ENCODE assay signal across 8 cellular contexts in the genomic region with DNA sequence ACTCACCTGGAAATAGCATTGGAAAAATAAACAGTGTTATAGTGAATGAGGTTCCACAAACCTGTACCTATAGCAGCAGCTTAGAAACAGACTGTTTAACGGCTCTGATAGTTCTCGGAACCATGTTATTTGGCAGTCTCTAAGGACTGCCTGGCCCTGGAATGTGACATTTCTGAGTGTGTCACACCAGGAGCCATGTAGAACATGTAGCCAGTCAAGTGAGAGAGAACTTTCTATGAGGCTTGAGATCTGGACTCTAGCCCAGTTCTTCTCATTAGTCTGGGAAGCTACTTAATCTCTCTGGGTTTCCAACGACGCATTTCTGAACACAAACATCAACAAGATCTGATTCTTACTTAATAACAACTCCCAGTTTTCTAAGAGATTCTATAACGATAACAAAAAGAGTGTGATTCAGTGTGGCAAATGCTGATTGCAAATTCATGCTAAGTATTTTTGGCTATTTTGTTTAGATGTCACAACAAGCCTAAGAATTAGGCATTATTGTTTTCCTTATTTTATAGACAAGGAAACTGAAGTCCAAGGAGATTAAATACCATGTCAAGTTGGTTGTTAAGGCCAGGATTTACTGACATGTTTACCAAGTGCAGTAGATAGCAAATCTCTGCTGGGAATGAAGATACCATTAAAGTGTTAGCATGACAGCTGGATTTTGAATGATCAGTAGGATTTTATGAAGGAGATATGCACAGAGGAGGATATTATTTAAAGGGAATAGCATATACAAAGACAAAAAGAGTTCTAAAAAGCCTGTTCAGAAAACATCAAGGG. TPM values are rescaled to one million over a fixed set of nuclear protein-coding genes. Genes with fewer than 3 reads are reported as not detected.
DNase-seq lines count a peak whose midpoint lies in the region; ATAC-seq and TF ChIP-seq lines count a peak whose summit lies in the region.

No MANE protein-coding gene starts in this region.

- no peak for TF ChIP-seq RAD21 in neural cell (conservative IDR thresholded peaks at IDR 0.05)

- no peaks in the 10 kb centered on the region for H3F3A ChIP-seq in neural cell (ENCODE audit: insufficient read depth, low read length, poor library complexity, severe bottlenecking)

- ATAC-seq in CD4-positive, CD25-positive, alpha-beta regulatory T cell (ENCODE audit: low read depth in 2 of 2): no peak

- H3K9me2 ChIP-seq in neural cell (ENCODE audit: insufficient read depth, low read length): no peaks in the 10 kb centered on the region

- H3K9me3 Mint-ChIP-seq in CD4-positive, CD25-positive, alpha-beta regulatory T cell: no peaks in the 10 kb centered on the region

- H2AFZ ChIP-seq in neural cell (ENCODE audit: low read depth, low read length): no peak overlapping the region

- no peaks in the 10 kb centered on the region for H4K20me1 ChIP-seq in neural cell (ENCODE audit: insufficient read depth)

- H3K4me1 ChIP-seq in CD4-positive, CD25-positive, alpha-beta regulatory T cell (ENCODE audit: control insufficient read depth, insufficient read depth, low read length, poor library complexity, severe bottlenecking): peaks cover 89% of the 10 kb centered on the region
- H3K4me1 ChIP-seq in Peyer's patch: peaks cover 0 to 42% (median 2%) of the 10 kb centered on the region in 4 donors

- no peak for TF ChIP-seq POLR2A in Peyer's patch (IDR thresholded peaks at IDR 0.05)

- H3K27me3 Mint-ChIP-seq in CD4-positive, CD25-positive, alpha-beta regulatory T cell: no peaks in the 10 kb centered on the region

- H3K4me3 ChIP-seq in CD4-positive, CD25-positive, alpha-beta regulatory T cell (ENCODE audit: low read depth, low read length): peak overlapping the region; percentile 46
- H3K4me3 ChIP-seq in Peyer's patch (no peak overlapping the region), fibroblast of mammary gland (ENCODE audit: control insufficient read depth, low read depth, low read length) (no peak overlapping the region), neural cell (ENCODE audit: low read length) (no peak overlapping the region)

- DNase-seq in CD4-positive, CD25-positive, alpha-beta regulatory T cell: no peak
- DNase-seq in Peyer's patch (no peak), fibroblast of mammary gland (ENCODE audit: low read depth) (peak; percentile 84), NCI-H1092 treated with DMSO at 0.1 percent for 48 hours (lab: John Stamatoyannopoulos, UW) (no peak), NCI-H510A treated with DMSO at 0.1 percent for 48 hours (lab: John Stamatoyannopoulos, UW) (no peak), CD1c-positive myeloid dendritic cell (ENCODE audit: extremely low spot score) (no peak)
- no peak for DNase-seq in stimulated activated CD4-positive, alpha-beta T cell treated with anti-CD3 and anti-CD28 coated beads, Interleukin-4, amount 100 ng/mL, for 1 hour

- peak overlapping the region; percentile 86 for H3K27ac ChIP-seq in CD4-positive, CD25-positive, alpha-beta regulatory T cell (ENCODE audit: insufficient read depth, low read length, poor library complexity, severe bottlenecking)
- H3K27ac ChIP-seq in Peyer's patch (peak overlapping the region; percentile 4 to 53 (median 30)), neural cell (ENCODE audit: low read length) (no peak overlapping the region)

- peaks cover 10% of the 10 kb centered on the region for H3K36me3 Mint-ChIP-seq in CD4-positive, CD25-positive, alpha-beta regulatory T cell

- peak overlapping the region; percentile 82 to 96 (median 86) for H3K27ac Mint-ChIP-seq in CD4-positive, CD25-positive, alpha-beta regulatory T cell

- H3K79me2 ChIP-seq in neural cell (replicated peaks; ENCODE audit: insufficient read depth, low read length): no peaks in the 10 kb centered on the region

- H3K9me3 ChIP-seq in CD4-positive, CD25-positive, alpha-beta regulatory T cell (ENCODE audit: control insufficient read depth in 2 of 2, low read length in 2 of 2): no peaks in the 10 kb centered on the region
- H3K9me3 ChIP-seq in Peyer's patch (no peaks in the 10 kb centered on the region), neural cell (ENCODE audit: low read length) (no peaks in the 10 kb centered on the region)

- TF ChIP-seq CTCF in Peyer's patch (IDR thresholded peaks at IDR 0.05): no peak
- no peak for TF ChIP-seq CTCF in fibroblast of mammary gland (conservative IDR thresholded peaks at IDR 0.05; ENCODE audit: control insufficient read depth, insufficient read depth, low read depth, low read length)
- no peak for TF ChIP-seq CTCF in neural cell (IDR thresholded peaks at IDR 0.05; ENCODE audit: poor library complexity, severe bottlenecking)

- H3K4me3 Mint-ChIP-seq in CD4-positive, CD25-positive, alpha-beta regulatory T cell: peak overlapping the region in 3 of 4 donors; percentile 36 to 69 (median 40)

- peaks cover 43 to 88% (median 63%) of the 10 kb centered on the region in 4 donors for H3K4me1 Mint-ChIP-seq in CD4-positive, CD25-positive, alpha-beta regulatory T cell

- TF ChIP-seq EP300 in neural cell (conservative IDR thresholded peaks at IDR 0.05; ENCODE audit: poor library complexity, severe bottlenecking): peak; percentile 60

- H3K9ac ChIP-seq in neural cell (ENCODE audit: low read length): no peak overlapping the region

- H3K36me3 ChIP-seq in CD4-positive, CD25-positive, alpha-beta regulatory T cell (ENCODE audit: control insufficient read depth, insufficient read depth, low read length): peaks cover 11% of the 10 kb centered on the region
- H3K36me3 ChIP-seq in Peyer's patch: no peaks in the 10 kb centered on the region
- no peaks in the 10 kb centered on the region for H3K36me3 ChIP-seq in neural cell (ENCODE audit: insufficient read depth, low read length)

- no peak overlapping the region for H3K4me2 ChIP-seq in neural cell (ENCODE audit: low read length)

- H3K27me3 ChIP-seq in CD4-positive, CD25-positive, alpha-beta regulatory T cell (ENCODE audit: control insufficient read depth, insufficient read depth, low read length): no peaks in the 10 kb centered on the region
- no peaks in the 10 kb centered on the region for H3K27me3 ChIP-seq in Peyer's patch
- H3K27me3 ChIP-seq in neural cell (ENCODE audit: insufficient read depth, low read depth, low read length): no peaks in the 10 kb centered on the region

TF ChIP-seq in neural cell, 6 proteins besides CTCF, POLR2A, EP300 and RAD21:
- TF ChIP-seq TAF1 (IDR thresholded peaks at IDR 0.05; ENCODE audit: low read depth) (no peak), EZH2 (IDR thresholded peaks at IDR 0.05; ENCODE audit: borderline replicate concordance, insufficient read depth, low read length, poor library complexity, severe bottlenecking) (no peak), SMC3 (conservative IDR thresholded peaks at IDR 0.05; ENCODE audit: poor library complexity) (no peak), POLR2AphosphoS5 (IDR thresholded peaks at IDR 0.05) (peak; percentile 58)

RNA-seq across cellular contexts. Expression of gene APBB1IP, which starts 47.2 kb away (rescaled TPM):
- 86.4 TPM for total RNA-seq in CD4-positive, CD25-positive, alpha-beta regulatory T cell
- 10 to 100 TPM; 44.1 to 56.0 (median 50.3) TPM for polyA plus RNA-seq in CD4-positive, CD25-positive, alpha-beta regulatory T cell
- 10 to 100 TPM in 1 of 4 donors, 1 to 10 TPM in 3; 3.3 to 32.2 (median 4.9) TPM for total RNA-seq in Peyer's patch
- not detected in 2 replicates for polyA plus RNA-seq in neural cell
- not detected in 2 replicates for polyA minus RNA-seq in neural cell
